31 cellular contexts compared by ENCODE assay signal in genomic region chr9:111120526-111120925, GRCh38.
"Had no signal": no experiment of that assay in that cellular context is flagged by ENCODE, and none has a peak within 500 bp of the region (broad histone marks: within the 10 kb centered on the region; RNA-seq: fewer than 3 reads in every experiment).

No MANE protein-coding gene starts in this region.

- ATAC-seq: activated CD8-positive, alpha-beta T cell treated with anti-CD3 and anti-CD28 coated beads for 36 hours; activated naive CD4-positive, alpha-beta T cell treated with anti-CD3 and anti-CD28 coated beads, Interleukin-2, amount 50 U/mL, for 72 hours; activated T-cell treated with anti-CD3 and anti-CD28 coated beads, Interleukin-2, amount 50 U/mL, for 4 hours; activated T-cell treated with anti-CD3 and anti-CD28 coated beads, Interleukin-2, amount 50 U/mL, for 72 hours; activated T-helper 17 cell treated with anti-CD3 and anti-CD28 coated beads, Interleukin-2, amount 50 U/mL, for 72 hours; body of pancreas had no signal

- H3K27me3 ChIP-seq: adrenal gland, body of pancreas, brain microvascular endothelial cell, breast epithelium had no signal

- H3K36me3 ChIP-seq: adrenal gland, brain microvascular endothelial cell, breast epithelium had no signal

- H3K4me3 ChIP-seq: adrenal gland, body of pancreas, breast epithelium had no signal

- H3K9me3 ChIP-seq: adrenal gland had no signal

- H3K27ac ChIP-seq: adrenal gland, body of pancreas, brain microvascular endothelial cell, breast epithelium, VCaP had no signal

- DNase-seq: activated B cell treated with CpG ODN at 0.5 μM for 24 hours; activated CD4-positive, alpha-beta memory T cell treated with anti-CD3 and anti-CD28 coated beads for 36 hours; activated CD4-positive, alpha-beta T cell treated with anti-CD3 and anti-CD28 coated beads for 4 hours; activated CD4-positive, alpha-beta T cell treated with anti-CD3 and anti-CD28 coated beads, Interleukin-2, amount 10 ng/mL, durations not matched to agents 24 days and 14 days; activated CD4-positive, alpha-beta T cell treated with anti-CD3 and anti-CD28 coated beads, Interleukin-2, amount 50 U/mL, for 1 hour; activated CD4-positive, alpha-beta T cell treated with anti-CD3 and anti-CD28 coated beads, Interleukin-2, amount 50 U/mL, for 4 hours; activated CD4-positive, CD25-positive, alpha-beta regulatory T cell treated with anti-CD3 and anti-CD28 coated beads, Interleukin-2, amount 50 U/mL, for 72 hours; activated CD8-positive, alpha-beta memory T cell treated with anti-CD3 and anti-CD28 coated beads, Interleukin-2, amount 50 U/mL, for 4 hours; activated CD8-positive, alpha-beta T cell treated with anti-CD3 and anti-CD28 coated beads for 36 hours; activated effector memory CD4-positive, alpha-beta T cell treated with anti-CD3 and anti-CD28 coated beads, Interleukin-2, amount 50 U/mL, for 16 hours; activated gamma-delta T cell treated with Interleukin-2 at 50 U/mL for 16 hours; activated naive CD4-positive, alpha-beta T cell; activated naive CD4-positive, alpha-beta T cell treated with anti-CD3 and anti-CD28 coated beads for 36 hours; activated naive CD4-positive, alpha-beta T cell treated with anti-CD3 and anti-CD28 coated beads, Interleukin-2, amount 50 U/mL, for 16 hours; activated naive CD8-positive, alpha-beta T cell treated with anti-CD3 and anti-CD28 coated beads for 36 hours; activated T-cell treated with anti-CD3 and anti-CD28 coated beads for 4 hours; activated T-cell treated with anti-CD3 and anti-CD28 coated beads, Interleukin-2, amount 50 U/mL, for 1 hour; activated T-cell treated with anti-CD3 and anti-CD28 coated beads, Interleukin-2, amount 50 U/mL, for 4 hours; activated T-cell treated with anti-CD3 and anti-CD28 coated beads, Interleukin-2, amount 50 U/mL, for 72 hours; adrenal gland; amniotic stem cell; aorta; body of pancreas; brain microvascular endothelial cell; central memory CD4-positive, alpha-beta T cell; T-helper 2 cell; T-helper 9 cell had no signal

- H3K4me1 ChIP-seq: adrenal gland, body of pancreas, breast epithelium had no signal
